ENCODE assay signal across 27 cellular contexts in genomic region chr1:5632226-5632625, GRCh38.
DNase-seq lines count a peak whose midpoint lies in the region; ATAC-seq and TF ChIP-seq lines count a peak whose summit lies in the region.
"Had no signal": no experiment of that assay in that cellular context is flagged by ENCODE, and none has a peak within 500 bp of the region (broad histone marks: within the 10 kb centered on the region; RNA-seq: fewer than 3 reads in every experiment).

No MANE protein-coding gene starts in this region.

- CTCF ChIA-PET in activated CD4-positive, alpha-beta memory T cell treated with anti-CD3 and anti-CD28 coated beads for 36 hours (lab: Charles Lee), result no interaction called here
- CTCF ChIA-PET in activated CD4-positive, alpha-beta memory T cell treated with anti-CD3 and anti-CD28 coated beads, Interleukin-2, amount 10 ng/mL, durations not matched to agents 7 days and 5 days (lab: Charles Lee), result no interaction called here

- no peaks in the 10 kb centered on the region for H3K79me2 ChIP-seq in GM23248 (ENCODE audit: insufficient read depth)

- no peaks in the 10 kb centered on the region for H3K36me3 Mint-ChIP-seq in activated CD4-positive, alpha-beta memory T cell treated with anti-CD3 and anti-CD28 coated beads for 36 hours
- H3K36me3 Mint-ChIP-seq in activated CD4-positive, alpha-beta memory T cell treated with anti-CD3 and anti-CD28 coated beads, Interleukin-2, amount 10 ng/mL, durations not matched to agents 7 days and 5 days (ENCODE audit: low read depth), result no peaks in the 10 kb centered on the region
- H3K36me3 Mint-ChIP-seq in activated naive CD8-positive, alpha-beta T cell treated with anti-CD3 and anti-CD28 coated beads for 36 hours, result no peaks in the 10 kb centered on the region
- H3K36me3 Mint-ChIP-seq: CD4-positive, alpha-beta memory T cell; mesothelial cell of epicardium; stimulated activated memory B cell treated with anti-CD40 and anti-IgM and Interleukin-4, amounts not matched to agents 10 μg/mL and 1 μg/mL and 100 μg/mL, for 72 hours had no signal

- peak; percentile 86 for ATAC-seq in mucosa of descending colon
- ATAC-seq: left ventricle myocardium superior; naive thymus-derived CD4-positive, alpha-beta T cell; stimulated activated memory B cell treated with anti-CD40 and anti-IgM and Interleukin-4, amounts not matched to agents 10 μg/mL and 1 μg/mL and 100 μg/mL, for 72 hours had no signal

- H2AFZ ChIP-seq in GM23248, result no peak overlapping the region

- H3K9me2 ChIP-seq in GM23248 (ENCODE audit: insufficient read depth), result no peaks in the 10 kb centered on the region
- H3K9me2 ChIP-seq: SK-N-SH had no signal

- H3K9me3 Mint-ChIP-seq in activated CD4-positive, alpha-beta memory T cell treated with anti-CD3 and anti-CD28 coated beads for 36 hours, result no peaks in the 10 kb centered on the region
- H3K9me3 Mint-ChIP-seq in activated CD4-positive, alpha-beta memory T cell treated with anti-CD3 and anti-CD28 coated beads, Interleukin-2, amount 10 ng/mL, durations not matched to agents 7 days and 5 days, result peaks cover 5% of the 10 kb centered on the region
- peaks cover 2% of the 10 kb centered on the region for H3K9me3 Mint-ChIP-seq in activated naive CD8-positive, alpha-beta T cell treated with anti-CD3 and anti-CD28 coated beads for 36 hours
- H3K9me3 Mint-ChIP-seq: activated CD4-positive, alpha-beta T cell treated with anti-CD3 and anti-CD28 coated beads, Interleukin-2, amount 10 ng/mL, durations not matched to agents 24 days and 14 days; central memory CD8-positive, alpha-beta T cell had no signal

- DNase-seq in activated CD4-positive, alpha-beta memory T cell treated with anti-CD3 and anti-CD28 coated beads for 36 hours, result peak; percentile 45
- DNase-seq in activated CD4-positive, alpha-beta memory T cell treated with anti-CD3 and anti-CD28 coated beads, Interleukin-2, amount 10 ng/mL, durations not matched to agents 7 days and 5 days, result no peak
- peak; percentile 9 for DNase-seq in activated naive CD8-positive, alpha-beta T cell treated with anti-CD3 and anti-CD28 coated beads for 36 hours
- DNase-seq in mucosa of descending colon, result peak in 1 of 3 donors; percentile 24
- DNase-seq in COR-L47 (lab: John Stamatoyannopoulos, UW), result no peak
- no peak for DNase-seq in T-helper 1 cell
- DNase-seq in GM23248, result no peak
- DNase-seq: activated CD4-positive, alpha-beta T cell treated with anti-CD3 and anti-CD28 coated beads, Interleukin-2, amount 10 ng/mL, durations not matched to agents 24 days and 14 days; activated gamma-delta T cell; AML-193; CD4-positive, alpha-beta memory T cell; dorsolateral prefrontal cortex; IMR-90; left ventricle myocardium superior; naive thymus-derived CD4-positive, alpha-beta T cell; NCI-H1694; NCI-H2171 treated with DMSO at 0.1 percent for 48 hours; NCI-H524; occipital lobe; SK-N-SH; T-helper 9 cell; uterus had no signal

- H3K27me3 Mint-ChIP-seq in activated CD4-positive, alpha-beta memory T cell treated with anti-CD3 and anti-CD28 coated beads for 36 hours, result peaks cover 6% of the 10 kb centered on the region
- peaks cover 1% of the 10 kb centered on the region for H3K27me3 Mint-ChIP-seq in activated CD4-positive, alpha-beta memory T cell treated with anti-CD3 and anti-CD28 coated beads, Interleukin-2, amount 10 ng/mL, durations not matched to agents 7 days and 5 days
- peaks cover 11% of the 10 kb centered on the region for H3K27me3 Mint-ChIP-seq in activated naive CD8-positive, alpha-beta T cell treated with anti-CD3 and anti-CD28 coated beads for 36 hours
- H3K27me3 Mint-ChIP-seq: activated CD4-positive, alpha-beta T cell treated with anti-CD3 and anti-CD28 coated beads, Interleukin-2, amount 10 ng/mL, durations not matched to agents 24 days and 14 days had no signal

- H3K4me2 ChIP-seq in BLaER1 treated with 17β-estradiol and CSF1 and Interleukin-3, amounts not matched to agents 10 nM and 100 nM, result peak overlapping the region in 8 of 11 experiments; percentile 1 to 19 (median 11); a peak in 7 of 22 replicates
- H3K4me2 ChIP-seq in GM23248 (ENCODE audit: unreplicated experiment), result no peak overlapping the region
- H3K4me2 ChIP-seq: SK-N-SH had no signal

- H3K4me1 ChIP-seq in BLaER1 treated with 17β-estradiol and CSF1 and Interleukin-3, amounts not matched to agents 10 nM and 100 nM, result peaks cover 0 to 11% (median 8%) of the 10 kb centered on the region in 10 experiments; a peak in 9 of 20 replicates
- H3K4me1 ChIP-seq in mucosa of descending colon (ENCODE audit: low read depth) (no peaks in the 10 kb centered on the region), GM23248 (ENCODE audit: insufficient read depth) (no peaks in the 10 kb centered on the region)
- H3K4me1 ChIP-seq: uterus had no signal

- H3K27me3 ChIP-seq in BLaER1 treated with 17β-estradiol and CSF1 and Interleukin-3, amounts not matched to agents 10 nM and 100 nM, result no peaks in the 10 kb centered on the region
- no peaks in the 10 kb centered on the region for H3K27me3 ChIP-seq in GM23248 (replicated peaks; ENCODE audit: insufficient read depth)
- H3K27me3 ChIP-seq: uterus had no signal

- TF ChIP-seq CTCF in mucosa of descending colon (IDR thresholded peaks at IDR 0.05), result no peak

- POLR2A ChIA-PET in activated CD4-positive, alpha-beta memory T cell treated with anti-CD3 and anti-CD28 coated beads for 36 hours (lab: Charles Lee), result no interaction called here
- POLR2A ChIA-PET in activated CD4-positive, alpha-beta memory T cell treated with anti-CD3 and anti-CD28 coated beads, Interleukin-2, amount 10 ng/mL, durations not matched to agents 7 days and 5 days (lab: Charles Lee), result no interaction called here

- no peaks in the 10 kb centered on the region for H4K20me1 ChIP-seq in BLaER1 treated with 17β-estradiol and CSF1 and Interleukin-3, amounts not matched to agents 10 nM and 100 nM
- no peaks in the 10 kb centered on the region for H4K20me1 ChIP-seq in GM23248 (ENCODE audit: insufficient read depth)

- H3F3A ChIP-seq in GM23248 (ENCODE audit: insufficient read depth), result no peaks in the 10 kb centered on the region

- no peak overlapping the region for H3K4me3 ChIP-seq in BLaER1 treated with 17β-estradiol and CSF1 and Interleukin-3, amounts not matched to agents 10 nM and 100 nM
- H3K4me3 ChIP-seq in mucosa of descending colon, result no peak overlapping the region
- H3K4me3 ChIP-seq in GM23248, result no peak overlapping the region
- H3K4me3 ChIP-seq: dorsolateral prefrontal cortex, uterus had no signal

- peaks cover 6% of the 10 kb centered on the region for H3K4me1 Mint-ChIP-seq in activated CD4-positive, alpha-beta memory T cell treated with anti-CD3 and anti-CD28 coated beads for 36 hours (ENCODE audit: low read depth)
- no peaks in the 10 kb centered on the region for H3K4me1 Mint-ChIP-seq in activated CD4-positive, alpha-beta memory T cell treated with anti-CD3 and anti-CD28 coated beads, Interleukin-2, amount 10 ng/mL, durations not matched to agents 7 days and 5 days
- no peaks in the 10 kb centered on the region for H3K4me1 Mint-ChIP-seq in activated naive CD8-positive, alpha-beta T cell treated with anti-CD3 and anti-CD28 coated beads for 36 hours
- H3K4me1 Mint-ChIP-seq: activated CD4-positive, alpha-beta T cell treated with anti-CD3 and anti-CD28 coated beads, Interleukin-2, amount 10 ng/mL, durations not matched to agents 24 days and 14 days; central memory CD8-positive, alpha-beta T cell; mesothelial cell of epicardium; stimulated activated memory B cell treated with anti-CD40 and anti-IgM and Interleukin-4, amounts not matched to agents 10 μg/mL and 1 μg/mL and 100 μg/mL, for 72 hours had no signal

- peak overlapping the region in 1 of 11 experiments; percentile 17; a peak in 1 of 22 replicates for H3K9ac ChIP-seq in BLaER1 treated with 17β-estradiol and CSF1 and Interleukin-3, amounts not matched to agents 10 nM and 100 nM
- H3K9ac ChIP-seq in GM23248, result no peak overlapping the region
- H3K9ac ChIP-seq: SK-N-SH had no signal

- intact Hi-C loops in activated CD4-positive, alpha-beta memory T cell treated with anti-CD3 and anti-CD28 coated beads for 36 hours (cut with micrococcal nuclease), result no loop called here
- intact Hi-C loops in mucosa of descending colon (cut with DNase I, micrococcal nuclease), result no loop called here

- in situ Hi-C loops in GM23248 (cut with MboI), result no loop called here

- H3K36me3 ChIP-seq in BLaER1 treated with 17β-estradiol and CSF1 and Interleukin-3, amounts not matched to agents 10 nM and 100 nM, result no peaks in the 10 kb centered on the region
- no peaks in the 10 kb centered on the region for H3K36me3 ChIP-seq in mucosa of descending colon (ENCODE audit: low read depth)
- no peaks in the 10 kb centered on the region for H3K36me3 ChIP-seq in GM23248 (ENCODE audit: low read depth)
- H3K36me3 ChIP-seq: uterus had no signal

- WGBS in GM23248 (ENCODE audit: low coverage in 1 of 2, low lambda C conversion rate in 2 of 2, missing lambda C conversion rate in 2 of 2), 2 experiments, result 43 to 45% methylated on average over 4 of the region's 4 CpGs

- no peak overlapping the region for H3K27ac ChIP-seq in BLaER1 treated with 17β-estradiol and CSF1 and Interleukin-3, amounts not matched to agents 10 nM and 100 nM
- H3K27ac ChIP-seq in GM23248, result no peak overlapping the region
- H3K27ac ChIP-seq: dorsolateral prefrontal cortex, uterus, VCaP had no signal

- no peak overlapping the region for H3K4me3 Mint-ChIP-seq in activated CD4-positive, alpha-beta memory T cell treated with anti-CD3 and anti-CD28 coated beads for 36 hours
- no peak overlapping the region for H3K4me3 Mint-ChIP-seq in activated CD4-positive, alpha-beta memory T cell treated with anti-CD3 and anti-CD28 coated beads, Interleukin-2, amount 10 ng/mL, durations not matched to agents 7 days and 5 days
- H3K4me3 Mint-ChIP-seq in activated naive CD8-positive, alpha-beta T cell treated with anti-CD3 and anti-CD28 coated beads for 36 hours, result no peak overlapping the region
- H3K4me3 Mint-ChIP-seq: activated CD4-positive, alpha-beta T cell treated with anti-CD3 and anti-CD28 coated beads, Interleukin-2, amount 10 ng/mL, durations not matched to agents 24 days and 14 days; CD4-positive, alpha-beta memory T cell; central memory CD8-positive, alpha-beta T cell; mesothelial cell of epicardium; naive thymus-derived CD4-positive, alpha-beta T cell; stimulated activated memory B cell treated with anti-CD40 and anti-IgM and Interleukin-4, amounts not matched to agents 10 μg/mL and 1 μg/mL and 100 μg/mL, for 72 hours had no signal

- no peaks in the 10 kb centered on the region for H3K9me3 ChIP-seq in BLaER1 treated with 17β-estradiol and CSF1 and Interleukin-3, amounts not matched to agents 10 nM and 100 nM (replicated peaks in 1 of 11)
- H3K9me3 ChIP-seq in mucosa of descending colon (no peaks in the 10 kb centered on the region), GM23248 (ENCODE audit: low read depth) (no peaks in the 10 kb centered on the region)
- H3K9me3 ChIP-seq: SK-N-SH, uterus had no signal

- H3K27ac Mint-ChIP-seq in activated CD4-positive, alpha-beta memory T cell treated with anti-CD3 and anti-CD28 coated beads for 36 hours, result no peak overlapping the region
- no peak overlapping the region for H3K27ac Mint-ChIP-seq in activated CD4-positive, alpha-beta memory T cell treated with anti-CD3 and anti-CD28 coated beads, Interleukin-2, amount 10 ng/mL, durations not matched to agents 7 days and 5 days
- H3K27ac Mint-ChIP-seq in activated naive CD8-positive, alpha-beta T cell treated with anti-CD3 and anti-CD28 coated beads for 36 hours, result no peak overlapping the region
- H3K27ac Mint-ChIP-seq: activated CD4-positive, alpha-beta T cell treated with anti-CD3 and anti-CD28 coated beads, Interleukin-2, amount 10 ng/mL, durations not matched to agents 24 days and 14 days; CD4-positive, alpha-beta memory T cell; mesothelial cell of epicardium; naive thymus-derived CD4-positive, alpha-beta T cell; stimulated activated memory B cell treated with anti-CD40 and anti-IgM and Interleukin-4, amounts not matched to agents 10 μg/mL and 1 μg/mL and 100 μg/mL, for 72 hours had no signal

Comparison
In these comparisons a context has a peak if more than half of its experiments do, and no peak if none do; other contexts are left out.
1. DNase-seq: peak in activated CD4-positive, alpha-beta memory T cell treated with anti-CD3 and anti-CD28 coated beads for 36 hours (single experiment) and activated naive CD8-positive, alpha-beta T cell treated with anti-CD3 and anti-CD28 coated beads for 36 hours (single experiment); none in activated CD4-positive, alpha-beta memory T cell treated with anti-CD3 and anti-CD28 coated beads, Interleukin-2, amount 10 ng/mL, durations not matched to agents 7 days and 5 days (single experiment), COR-L47 (single experiment), T-helper 1 cell (0 of 5) and GM23248 (single experiment).